Comparison of ENCODE assay signal across 8 cellular contexts in genomic region chr3:19947549-19948071, GRCh38. TPM values are rescaled to one million over a fixed set of nuclear protein-coding genes. Genes with fewer than 3 reads are reported as not detected.
DNase-seq lines count a peak whose midpoint lies in the region; ATAC-seq and TF ChIP-seq lines count a peak whose summit lies in the region.

No MANE protein-coding gene starts in this region.

- H3K4me1 ChIP-seq in esophagus squamous epithelium (peaks cover 4 to 58% (median 14%) of the 10 kb centered on the region in 3 donors), subcutaneous abdominal adipose tissue (ENCODE audit: control insufficient read depth in 5 of 5, insufficient read depth in 5 of 5, low read length in 5 of 5) (peaks cover 0 to 51% (median 35%) of the 10 kb centered on the region in 5 donors)

- no peaks in the 10 kb centered on the region for H3K9me3 Mint-ChIP-seq in naive thymus-derived CD8-positive, alpha-beta T cell

- no peak for TF ChIP-seq POLR2A in esophagus squamous epithelium (IDR thresholded peaks at IDR 0.05)

- peak overlapping the region; percentile 88 to 100 (median 99) for H3K9ac ChIP-seq in subcutaneous abdominal adipose tissue (ENCODE audit: low read length in 5 of 5)

- peak overlapping the region; percentile 95 to 100 (median 99) for H3K4me3 Mint-ChIP-seq in naive thymus-derived CD8-positive, alpha-beta T cell

- H3K36me3 ChIP-seq in esophagus squamous epithelium: peaks cover 0 to 19% (median 0%) of the 10 kb centered on the region in 3 donors
- peaks cover 9 to 17% (median 11%) of the 10 kb centered on the region in 5 donors for H3K36me3 ChIP-seq in subcutaneous abdominal adipose tissue (ENCODE audit: control insufficient read depth in 5 of 5, insufficient read depth in 5 of 5, low read length in 5 of 5)

- WGBS in esophagus squamous epithelium, 2 donors: 0% methylated on average over 5 to 17 of the region's 27 CpGs

- POLR2A ChIA-PET in naive thymus-derived CD8-positive, alpha-beta T cell (lab: Charles Lee): interaction anchor here (0.6 to 4.3 kb wide), 8 partner anchors 9 to 239 kb away, joined by 4 to 28 read pairs (median 4); partner anchors contain the start of genes KAT2B and SGO1

- H3K36me3 Mint-ChIP-seq in naive thymus-derived CD8-positive, alpha-beta T cell: peaks cover 0 to 19% (median 5%) of the 10 kb centered on the region in 3 donors

- H3K4me1 Mint-ChIP-seq in naive thymus-derived CD8-positive, alpha-beta T cell: peaks cover 18 to 61% (median 52%) of the 10 kb centered on the region in 4 donors

- TF ChIP-seq CTCF in esophagus squamous epithelium (IDR thresholded peaks at IDR 0.05): peak in 2 of 6 experiments; percentile 4 to 11

- DNase-seq in NK-92 treated with Interleukin-12 subunit alpha and Interleukin-12 subunit beta, amount 100 ng/mL, for 24 hours (lab: John Stamatoyannopoulos, UW): peak; percentile 40
- DNase-seq in NK-92 (lab: John Stamatoyannopoulos, UW; ENCODE audit: unreplicated experiment) (no peak), NOMO-1 treated with DMSO at 0.1 percent for 48 hours (lab: John Stamatoyannopoulos, UW; ENCODE audit: unreplicated experiment) (peak; percentile 22), esophagus squamous epithelium (lab: John Stamatoyannopoulos, UW) (peak; percentile 19)
- peak; percentile 70 to 74 for DNase-seq in activated T-cell treated with anti-CD3 and anti-CD28 coated beads, Interleukin-2, amount 50 U/mL, for 48 hours
- DNase-seq in naive thymus-derived CD8-positive, alpha-beta T cell: peak in 9 of 10 donors; percentile 20 to 74 (median 60)

- H3K9me3 ChIP-seq in esophagus squamous epithelium: no peaks in the 10 kb centered on the region
- no peaks in the 10 kb centered on the region for H3K9me3 ChIP-seq in subcutaneous abdominal adipose tissue (ENCODE audit: control insufficient read depth in 5 of 5, low read length in 5 of 5)

- peak overlapping the region; percentile 98 to 100 (median 99) for H3K27ac Mint-ChIP-seq in naive thymus-derived CD8-positive, alpha-beta T cell

- H3K4me3 ChIP-seq in esophagus squamous epithelium: peak overlapping the region; percentile 61 to 96 (median 88)
- H3K4me3 ChIP-seq in subcutaneous abdominal adipose tissue (ENCODE audit: low read depth in 1 of 5, low read length in 5 of 5): peak overlapping the region; percentile 74 to 99 (median 90)

- peak overlapping the region; percentile 94 to 99 (median 99) for H3K27ac ChIP-seq in esophagus squamous epithelium
- peak overlapping the region; percentile 97 for H3K27ac ChIP-seq in subcutaneous abdominal adipose tissue (ENCODE audit: low read depth, low read length)

- no peaks in the 10 kb centered on the region for H3K27me3 ChIP-seq in esophagus squamous epithelium
- no peaks in the 10 kb centered on the region for H3K27me3 ChIP-seq in subcutaneous abdominal adipose tissue (ENCODE audit: control insufficient read depth in 5 of 5, insufficient read depth in 4 of 5, low read length in 5 of 5)

- peak; percentile 16 for ATAC-seq in HG03108 (IDR thresholded peaks at IDR 0.05; ENCODE audit: unreplicated experiment)
- peak; percentile 37 to 43 for ATAC-seq in naive thymus-derived CD8-positive, alpha-beta T cell

- intact Hi-C loops in esophagus squamous epithelium (cut with DNase I): loop anchor here (2.0 kb wide), 1 partner anchor 93 kb away; the partner anchor contains the start of gene KAT2B

- no peaks in the 10 kb centered on the region for H3K27me3 Mint-ChIP-seq in naive thymus-derived CD8-positive, alpha-beta T cell

RNA-seq across cellular contexts. Expression of gene RAB5A, which starts 0.7 kb away (rescaled TPM):
- 100 to 1,000 TPM in 1 of 4 donors, 10 to 100 TPM in 3; 80.3 to 102 (median 86.5) TPM for total RNA-seq in esophagus squamous epithelium
- total RNA-seq in naive thymus-derived CD8-positive, alpha-beta T cell: 10 to 100 TPM; 73.1 to 79.4 TPM
- 10 to 100 TPM; 23.9 to 31.2 (median 27.5) TPM for polyA plus RNA-seq in naive thymus-derived CD8-positive, alpha-beta T cell

RNA-seq across cellular contexts. Expression of gene EFHB, which starts 13.6 kb away (rescaled TPM):
- under 1 TPM in 2 of 4 donors, not detected in 2; 0.67 to 0.76 TPM for total RNA-seq in esophagus squamous epithelium
- total RNA-seq in naive thymus-derived CD8-positive, alpha-beta T cell: 1 to 10 TPM in 1 of 2 experiments, under 1 TPM in 1; 0.78 to 3.2 TPM
- 1 to 10 TPM in 1 of 3 donors, under 1 TPM in 2; 0.14 to 1.5 (median 0.61) TPM for polyA plus RNA-seq in naive thymus-derived CD8-positive, alpha-beta T cell
